ENCODE assay signal across 1 cellular context in genomic region chr6:110958332-110959192, GRCh38.
A peak's percentile ranks its signal among the peaks of the same experiment; 100 is the strongest.
TF ChIP-seq lines count a peak whose summit lies in the region.

Gene GTF3C6 (plus strand): TSS chr6:110958706. CDS start chr6:110958770, 64 bp downstream.

TF ChIP-seq in H1, 55 proteins besides CTCF, POLR2A, EP300 and RAD21:
- TF ChIP-seq BACH1 (IDR thresholded peaks at IDR 0.05; ENCODE audit: low read length) (peak; percentile 32; the same call in 1 of the 2 replicates), SIN3A (conservative IDR thresholded peaks at IDR 0.05 in 1 of 2, IDR thresholded peaks at IDR 0.05 in 1 of 2; ENCODE audit: low read depth in 1 of 2, low read length in 2 of 2) (peak in 1 of 2 experiments; percentile 69; a peak in 2 of 4 replicates), TAF7 (optimal IDR thresholded peaks at IDR 0.05; ENCODE audit: borderline replicate concordance, low read depth, low read length) (peak; percentile 94), ASH2L (IDR thresholded peaks at IDR 0.05; ENCODE audit: low read length) (peak; percentile 91), CHD1 (IDR thresholded peaks at IDR 0.05; ENCODE audit: low read depth, low read length) (no peak), CREB1 (IDR thresholded peaks at IDR 0.05) (peak; percentile 77), TAF1 (IDR thresholded peaks at IDR 0.05; ENCODE audit: low read depth, low read length) (peak; percentile 97), NANOG (IDR thresholded peaks at IDR 0.05; ENCODE audit: insufficient read depth, low read depth, low read length, poor library complexity, severe bottlenecking) (peak; percentile 54), GABPA (IDR thresholded peaks at IDR 0.05; ENCODE audit: borderline replicate concordance, insufficient read depth, low read length) (no peak), PHF8 (conservative IDR thresholded peaks at IDR 0.05; ENCODE audit: low read depth, low read length) (peak; percentile 99), KDM4A (IDR thresholded peaks at IDR 0.05; ENCODE audit: low read depth, low read length, severe bottlenecking) (peak; percentile 81), MAFK (IDR thresholded peaks at IDR 0.05; ENCODE audit: low read depth, low read length) (no peak), MAX (IDR thresholded peaks at IDR 0.05) (peak; percentile 90), TCF12 (IDR thresholded peaks at IDR 0.05; ENCODE audit: low read depth, low read length) (0 out of 2 replicates have a peak, but pooled peaks have one; percentile 2), CBX5 (IDR thresholded peaks at IDR 0.05; ENCODE audit: low read depth, low read length) (no peak), POLR2AphosphoS5 (IDR thresholded peaks at IDR 0.05; ENCODE audit: low read depth, low read length) (peak; percentile 95), GTF2F1 (IDR thresholded peaks at IDR 0.05; ENCODE audit: borderline replicate concordance, low read depth, low read length) (peak; percentile 90), HDAC2 (IDR thresholded peaks at IDR 0.05; ENCODE audit: borderline replicate concordance in 1 of 2, low read depth in 2 of 2, low read length in 2 of 2) (0 out of 4 replicates have a peak, but pooled peaks of 1 of the 2 experiments have one; percentile 34), EGR1 (IDR thresholded peaks at IDR 0.05; ENCODE audit: borderline replicate concordance, low read depth, low read length) (no peak), RNF2 (IDR thresholded peaks at IDR 0.05; ENCODE audit: borderline replicate concordance, low read depth, low read length, missing control alignments, poor library complexity, severe bottlenecking) (no peak), TBP (IDR thresholded peaks at IDR 0.05; ENCODE audit: low read depth, low read length) (peak; percentile 86), JUND (IDR thresholded peaks at IDR 0.05; ENCODE audit: low read length) (no peak), E2F6 (IDR thresholded peaks at IDR 0.05) (peak; percentile 87), CBX8 (IDR thresholded peaks at IDR 0.05; ENCODE audit: borderline replicate concordance, low read depth, low read length) (no peak), YY1 (IDR thresholded peaks at IDR 0.05; ENCODE audit: low read depth, low read length) (peak; percentile 99), RFX5 (IDR thresholded peaks at IDR 0.05; ENCODE audit: borderline replicate concordance, low read depth, low read length) (no peak)
